Comparison of ENCODE assay signal across 15 cellular contexts in genomic region chr22:37219534-37219933, GRCh38. TPM values are rescaled to one million over a fixed set of nuclear protein-coding genes. Genes with fewer than 3 reads are reported as not detected.
DNase-seq lines count a peak whose midpoint lies in the region; ATAC-seq and TF ChIP-seq lines count a peak whose summit lies in the region.
"Had no signal": no experiment of that assay in that cellular context is flagged by ENCODE, and none has a peak within 500 bp of the region (broad histone marks: within the 10 kb centered on the region; RNA-seq: fewer than 3 reads in every experiment).

No MANE protein-coding gene starts in this region.

- H3K9ac ChIP-seq in colonic mucosa (ENCODE audit: low read depth in 2 of 2, low read length in 2 of 2): no peak overlapping the region
- H3K9ac ChIP-seq: neural progenitor cell had no signal

- no peaks in the 10 kb centered on the region for H3K27me3 ChIP-seq in CD8-positive, alpha-beta memory T cell (ENCODE audit: insufficient read depth, low read length, poor library complexity, severe bottlenecking)
- H3K27me3 ChIP-seq in colonic mucosa (no peaks in the 10 kb centered on the region), ascending aorta (no peaks in the 10 kb centered on the region), Caco-2 (replicated peaks; ENCODE audit: control insufficient read depth, insufficient read depth, low read length) (no peaks in the 10 kb centered on the region), esophagus muscularis mucosa (peaks cover 0 to 43% (median 0%) of the 10 kb centered on the region in 4 donors)
- H3K27me3 ChIP-seq: neural progenitor cell had no signal

- WGBS in esophagus muscularis mucosa: 79% methylated on average over 6 of the region's 6 CpGs

- no peaks in the 10 kb centered on the region for H3K9me3 ChIP-seq in CD8-positive, alpha-beta memory T cell (ENCODE audit: low read length)
- no peaks in the 10 kb centered on the region for H3K9me3 ChIP-seq in colonic mucosa
- no peaks in the 10 kb centered on the region for H3K9me3 ChIP-seq in ascending aorta
- no peaks in the 10 kb centered on the region for H3K9me3 ChIP-seq in Caco-2
- H3K9me3 ChIP-seq in esophagus muscularis mucosa: no peaks in the 10 kb centered on the region

- ATAC-seq in GM19023 (IDR thresholded peaks at IDR 0.05; ENCODE audit: unreplicated experiment): peak; percentile 22
- ATAC-seq: Panc1 had no signal

- no TSS peak for BruUV-seq in Caco-2 (replicated peaks; lab: Mats Ljungman, UMichigan)

- TF ChIP-seq CTCF in colonic mucosa (IDR thresholded peaks at IDR 0.05): no peak
- no peak for TF ChIP-seq CTCF in ascending aorta (IDR thresholded peaks at IDR 0.05)
- no peak for TF ChIP-seq CTCF in Caco-2 (IDR thresholded peaks at IDR 0.05; ENCODE audit: insufficient read depth in 1 of 2, low read depth in 1 of 2, low read length in 1 of 2, severe bottlenecking in 1 of 2, unreplicated experiment in 1 of 2)
- no peak for TF ChIP-seq CTCF in esophagus muscularis mucosa (IDR thresholded peaks at IDR 0.05)

- H3K27me3 Mint-ChIP-seq in CD8-positive, alpha-beta memory T cell: no peaks in the 10 kb centered on the region
- H3K27me3 Mint-ChIP-seq in IgD-negative memory B cell (no peaks in the 10 kb centered on the region), Caco-2 (ENCODE audit: insufficient read depth, unreplicated experiment) (peaks cover 9% of the 10 kb centered on the region)

- DNase-seq in CD8-positive, alpha-beta memory T cell: peak in 2 of 5 donors; percentile 25 to 30
- no peak for DNase-seq in colonic mucosa
- DNase-seq in ascending aorta (ENCODE audit: low spot score in 2 of 2): no peak
- no peak for DNase-seq in Caco-2
- DNase-seq in esophagus muscularis mucosa (ENCODE audit: extremely low spot score): no peak
- DNase-seq in activated gamma-delta T cell treated with Interleukin-2 at 50 U/mL for 16 hours: no peak
- DNase-seq: HFFc6, NCI-H1930 had no signal

- intact Hi-C loops in colonic mucosa (cut with DNase I) (no loop called here), ascending aorta (cut with DNase I) (no loop called here), Caco-2 (cut with micrococcal nuclease; ENCODE audit: unreplicated experiment) (no loop called here), esophagus muscularis mucosa (cut with DNase I) (no loop called here)

- TF ChIP-seq EP300 in esophagus muscularis mucosa (IDR thresholded peaks at IDR 0.05): no peak

- CTCF ChIA-PET in CD8-positive, alpha-beta memory T cell (lab: Charles Lee): interaction anchor here (1.4 to 6.2 kb wide), 5 partner anchors 10 to 41 kb away, joined by 7 to 29 read pairs (median 12); partner anchors contain the start of gene RAC2
- CTCF ChIA-PET in Caco-2 (lab: Charles Lee): no interaction called here

- peak overlapping the region in 6 of 7 donors; percentile 49 to 68 (median 62) for H3K4me3 Mint-ChIP-seq in CD8-positive, alpha-beta memory T cell
- H3K4me3 Mint-ChIP-seq in IgD-negative memory B cell (peak overlapping the region; percentile 19 to 93 (median 76)), Caco-2 (ENCODE audit: unreplicated experiment) (no peak overlapping the region)
- H3K4me3 Mint-ChIP-seq: HFFc6, neural progenitor cell had no signal

- peak overlapping the region; percentile 46 to 99 (median 94) for H3K27ac Mint-ChIP-seq in CD8-positive, alpha-beta memory T cell
- H3K27ac Mint-ChIP-seq in IgD-negative memory B cell (peak overlapping the region; percentile 60 to 99 (median 96)), Caco-2 (ENCODE audit: unreplicated experiment) (no peak overlapping the region)
- H3K27ac Mint-ChIP-seq: HFFc6, neural progenitor cell had no signal

- H3K4me1 ChIP-seq in CD8-positive, alpha-beta memory T cell (ENCODE audit: insufficient read depth, low read length): peaks cover 83% of the 10 kb centered on the region
- H3K4me1 ChIP-seq in colonic mucosa (no peaks in the 10 kb centered on the region), ascending aorta (no peaks in the 10 kb centered on the region), Caco-2 (no peaks in the 10 kb centered on the region), esophagus muscularis mucosa (no peaks in the 10 kb centered on the region)

- H3K27ac ChIP-seq in CD8-positive, alpha-beta memory T cell (ENCODE audit: low read depth, low read length): no peak overlapping the region
- H3K27ac ChIP-seq in colonic mucosa (peak overlapping the region; percentile 61), ascending aorta (no peak overlapping the region), esophagus muscularis mucosa (replicated peaks in 1 of 4) (no peak overlapping the region)
- H3K27ac ChIP-seq: neural progenitor cell, VCaP had no signal

- peaks cover 70 to 90% (median 82%) of the 10 kb centered on the region in 3 donors for H3K4me1 Mint-ChIP-seq in CD8-positive, alpha-beta memory T cell
- peaks cover 42 to 73% (median 71%) of the 10 kb centered on the region in 3 donors for H3K4me1 Mint-ChIP-seq in IgD-negative memory B cell
- peaks cover 2% of the 10 kb centered on the region for H3K4me1 Mint-ChIP-seq in Caco-2 (ENCODE audit: low read depth, unreplicated experiment)

- peaks cover 0 to 2% (median 0%) of the 10 kb centered on the region in 5 donors for H3K9me3 Mint-ChIP-seq in CD8-positive, alpha-beta memory T cell
- peaks cover 0 to 3% (median 1%) of the 10 kb centered on the region in 3 donors for H3K9me3 Mint-ChIP-seq in IgD-negative memory B cell
- H3K9me3 Mint-ChIP-seq in Caco-2 (ENCODE audit: unreplicated experiment): no peaks in the 10 kb centered on the region
- H3K9me3 Mint-ChIP-seq: HFFc6, neural progenitor cell had no signal

- peaks cover 5 to 16% (median 9%) of the 10 kb centered on the region in 3 donors for H3K36me3 Mint-ChIP-seq in CD8-positive, alpha-beta memory T cell
- H3K36me3 Mint-ChIP-seq in IgD-negative memory B cell (peaks cover 3% of the 10 kb centered on the region), Caco-2 (ENCODE audit: insufficient read depth, unreplicated experiment) (no peaks in the 10 kb centered on the region)
- H3K36me3 Mint-ChIP-seq: neural progenitor cell had no signal

- peak overlapping the region; percentile 53 for H3K4me3 ChIP-seq in CD8-positive, alpha-beta memory T cell (ENCODE audit: low read length)
- no peak overlapping the region for H3K4me3 ChIP-seq in colonic mucosa
- H3K4me3 ChIP-seq in ascending aorta: no peak overlapping the region
- no peak overlapping the region for H3K4me3 ChIP-seq in Caco-2 (ENCODE audit: low read depth, low read length)
- no peak overlapping the region for H3K4me3 ChIP-seq in esophagus muscularis mucosa
- H3K4me3 ChIP-seq: neural progenitor cell had no signal

- POLR2A ChIA-PET in CD8-positive, alpha-beta memory T cell (lab: Charles Lee): interaction anchor here (1.3 to 3.2 kb wide), 6 partner anchors 9 to 24 kb away, joined by 3 to 14 read pairs (median 3); partner anchors contain the start of gene RAC2
- POLR2A ChIA-PET in Caco-2 (lab: Charles Lee): no interaction called here

- H3K36me3 ChIP-seq in CD8-positive, alpha-beta memory T cell (ENCODE audit: insufficient read depth, low read length): peaks cover 5% of the 10 kb centered on the region
- no peaks in the 10 kb centered on the region for H3K36me3 ChIP-seq in colonic mucosa
- no peaks in the 10 kb centered on the region for H3K36me3 ChIP-seq in ascending aorta
- no peaks in the 10 kb centered on the region for H3K36me3 ChIP-seq in Caco-2 (ENCODE audit: control insufficient read depth, insufficient read depth, low read length)
- no peaks in the 10 kb centered on the region for H3K36me3 ChIP-seq in esophagus muscularis mucosa
- H3K36me3 ChIP-seq: neural progenitor cell had no signal

- no peak for TF ChIP-seq POLR2A in esophagus muscularis mucosa (IDR thresholded peaks at IDR 0.05; ENCODE audit: low read depth)

RNA-seq across cellular contexts. Expression of gene SSTR3, which starts 7.3 kb away (rescaled TPM):
- total RNA-seq in CD8-positive, alpha-beta memory T cell: under 1 TPM; 0.24 to 0.62 TPM
- 0.59 TPM for polyA plus RNA-seq in CD8-positive, alpha-beta memory T cell
- polyA plus RNA-seq in IgD-negative memory B cell: 0.95 TPM
- total RNA-seq in colonic mucosa (under 1 TPM in 1 of 2 donors, not detected in 1; 0.12 TPM), ascending aorta (not detected), Caco-2 (2022) (not detected in 2 replicates), esophagus muscularis mucosa (not detected)
- total RNA-seq: epithelial cell of proximal tubule, HFFc6, subcutaneous adipose tissue had no signal

RNA-seq across cellular contexts. Expression of gene RAC2, which starts 24.5 kb away (rescaled TPM):
- 100 to 1,000 TPM; 433 to 452 TPM for total RNA-seq in CD8-positive, alpha-beta memory T cell
- polyA plus RNA-seq in CD8-positive, alpha-beta memory T cell: 1,206 TPM
- 1,067 TPM for polyA plus RNA-seq in IgD-negative memory B cell
- total RNA-seq in colonic mucosa: 10 to 100 TPM; 27.4 to 27.6 TPM
- total RNA-seq in ascending aorta: 11.5 TPM
- 0.25 TPM in 1 of 2 replicates, not detected in the other for total RNA-seq in Caco-2 (2022)
- total RNA-seq in esophagus muscularis mucosa: 10 to 100 TPM in 1 of 4 donors, 1 to 10 TPM in 3; 4.1 to 21.9 (median 7.2) TPM

RNA-seq across cellular contexts. Expression of gene C1QTNF6, which starts 31.5 kb away (rescaled TPM):
- 1 to 10 TPM; 3.6 to 4.3 TPM for total RNA-seq in CD8-positive, alpha-beta memory T cell
- polyA plus RNA-seq in CD8-positive, alpha-beta memory T cell: 1.8 TPM
- polyA plus RNA-seq in IgD-negative memory B cell: 1.0 TPM
- total RNA-seq in colonic mucosa (10 to 100 TPM in 1 of 2 donors, 1 to 10 TPM in 1; 9.3 to 16.7 TPM), ascending aorta (4.6 TPM), Caco-2 (2022) (7.4 and 7.7 TPM in 2 replicates), esophagus muscularis mucosa (1 to 10 TPM in 3 of 4 donors, under 1 TPM in 1; 0.83 to 2.9 (median 1.3) TPM)

Comparison
In these comparisons a context has a peak if more than half of its experiments do, and no peak if none do; other contexts are left out.
1. RNA of gene RAC2, which starts 24.5 kb away (total RNA-seq): 433 to 452 TPM in CD8-positive, alpha-beta memory T cell; 27.4 to 27.6 TPM in colonic mucosa, 11.5 TPM in ascending aorta (single experiment), 4.1 to 21.9 TPM in esophagus muscularis mucosa and 0.25 TPM in Caco-2; every median in the first group is over 10 times any median in the second.